4 cellular contexts compared by ENCODE assay signal in genomic region chr6:159794976-159795375, GRCh38. TPM values are rescaled to one million over a fixed set of nuclear protein-coding genes. Genes with fewer than 3 reads are reported as not detected.
"Had no signal": no experiment of that assay in that cellular context is flagged by ENCODE, and none has a peak within 500 bp of the region (broad histone marks: within the 10 kb centered on the region; RNA-seq: fewer than 3 reads in every experiment).

No MANE protein-coding gene starts in this region.

RNA-seq across cellular contexts. Expression of gene PNLDC1, which starts 5.1 kb away (rescaled TPM):
- total RNA-seq: LHCN-M2, M059J, NCI-H460, PC-3 had no signal
